ENCODE assay signal across 20 cellular contexts in genomic region chr4:130288576-130288975, GRCh38.
DNase-seq lines count a peak whose midpoint lies in the region; ATAC-seq and TF ChIP-seq lines count a peak whose summit lies in the region.
"Had no signal": no experiment of that assay in that cellular context is flagged by ENCODE, and none has a peak within 500 bp of the region (broad histone marks: within the 10 kb centered on the region; RNA-seq: fewer than 3 reads in every experiment).

No MANE protein-coding gene starts in this region.

- CTCF ChIA-PET in A673 (lab: Charles Lee) = no interaction called here

- no peak overlapping the region for H3K23ac ChIP-seq in mesendoderm (ENCODE audit: low read length)

- H3K79me1 ChIP-seq in mesendoderm (ENCODE audit: low read length) = no peaks in the 10 kb centered on the region

- H3K36me3 ChIP-seq in A673 (ENCODE audit: insufficient read depth, low read length, poor library complexity, severe bottlenecking) (no peaks in the 10 kb centered on the region), mesendoderm (ENCODE audit: control insufficient read depth, insufficient read depth, low read length) (no peaks in the 10 kb centered on the region)

- no peak overlapping the region for H2BK15ac ChIP-seq in mesendoderm (replicated peaks; ENCODE audit: low read depth)

- no peak overlapping the region for H2BK120ac ChIP-seq in mesendoderm (ENCODE audit: low read depth, low read length)

- intact Hi-C loops in A673 (cut with micrococcal nuclease; ENCODE audit: unreplicated experiment) = no loop called here

- ATAC-seq in GM21529 (IDR thresholded peaks at IDR 0.05; ENCODE audit: unreplicated experiment) = no peak
- ATAC-seq: CD8-positive, alpha-beta T cell; Panc1 had no signal

- TF ChIP-seq CTCF in A673 (conservative IDR thresholded peaks at IDR 0.05; ENCODE audit: low read depth, low read length) (no peak), choroid plexus epithelial cell (conservative IDR thresholded peaks at IDR 0.05; ENCODE audit: low read depth, low read length) (no peak)

- no TSS peak for BruUV-seq in A673 (replicated peaks; lab: Mats Ljungman, UMichigan)

- H3K4me1 ChIP-seq in A673 (ENCODE audit: insufficient read depth, low read length, poor library complexity, severe bottlenecking) = peaks cover 11% of the 10 kb centered on the region
- H3K4me1 ChIP-seq in mesendoderm (ENCODE audit: control insufficient read depth, low read depth, low read length) = no peaks in the 10 kb centered on the region

- no peak overlapping the region for H2AK5ac ChIP-seq in mesendoderm (ENCODE audit: low read length)

- H3K27ac ChIP-seq in A673 (ENCODE audit: low read depth, low read length, poor library complexity, severe bottlenecking) (no peak overlapping the region), mesendoderm (ENCODE audit: low read depth, low read length) (no peak overlapping the region)
- H3K27ac ChIP-seq: 22Rv1 had no signal

- WGBS in mesendoderm (ENCODE audit: extremely low coverage, insufficient coverage, low lambda C conversion rate) = no CpG with 5 or more reads among the region's 1 CpG

- no peaks in the 10 kb centered on the region for H3K9me3 ChIP-seq in A673 (ENCODE audit: low read depth, low read length, poor library complexity, severe bottlenecking)
- H3K9me3 ChIP-seq: SK-N-SH had no signal

- H3K56ac ChIP-seq in mesendoderm (ENCODE audit: low read length) = no peak overlapping the region

- H3K4ac ChIP-seq in mesendoderm (ENCODE audit: low read depth, low read length) = no peak overlapping the region

- no peak overlapping the region for H4K5ac ChIP-seq in mesendoderm (ENCODE audit: low read length)

- no peak overlapping the region for H4K8ac ChIP-seq in mesendoderm (ENCODE audit: low read depth, low read length)

- H3K4me3 ChIP-seq in A673 (ENCODE audit: low read depth, low read length, poor library complexity, severe bottlenecking) (no peak overlapping the region), choroid plexus epithelial cell (ENCODE audit: low read depth, low read length) (no peak overlapping the region), mesendoderm (ENCODE audit: low read length) (no peak overlapping the region)

- POLR2A ChIA-PET in A673 (lab: Charles Lee; ENCODE audit: low non-redundant PET) = no interaction called here

- peak; percentile 2 for DNase-seq in DMS53 (lab: John Stamatoyannopoulos, UW)
- no peak for DNase-seq in DMS53 treated with DMSO at 0.1 percent for 48 hours (lab: John Stamatoyannopoulos, UW; ENCODE audit: unreplicated experiment)
- DNase-seq in A673 (ENCODE audit: low spot score) = peak; percentile 67
- DNase-seq in choroid plexus epithelial cell (ENCODE audit: low read depth) = peak; percentile 4
- peak; percentile 52 for DNase-seq in mesendoderm
- DNase-seq in pons (ENCODE audit: low spot score) = no peak
- no peak for DNase-seq in stimulated activated CD4-positive, alpha-beta T cell treated with anti-CD3 and anti-CD28 coated beads, Interleukin-2, amount 100 ng/mL, for 48 hours
- DNase-seq: C1 segment of cervical spinal cord; CD8-positive, alpha-beta T cell; EL; GF-D8; Kasumi-1; NCI-H187 treated with DMSO at 0.1 percent for 48 hours; NCI-H510A; NCI-H748 treated with DMSO at 0.1 percent for 48 hours; SIG-M5; SK-N-SH had no signal

- H3K27me3 ChIP-seq in A673 (replicated peaks; ENCODE audit: insufficient read depth, low read depth, low read length, poor library complexity) (no peaks in the 10 kb centered on the region), mesendoderm (ENCODE audit: insufficient read depth, low read length, poor library complexity) (no peaks in the 10 kb centered on the region)

- no peaks in the 10 kb centered on the region for H3K79me2 ChIP-seq in mesendoderm (ENCODE audit: control insufficient read depth, insufficient read depth, low read length)

- no peak overlapping the region for H3K9ac ChIP-seq in mesendoderm (ENCODE audit: low read length)
- H3K9ac ChIP-seq: SK-N-SH had no signal

- H3K4me2 ChIP-seq in mesendoderm (ENCODE audit: low read length) = no peak overlapping the region
- H3K4me2 ChIP-seq: SK-N-SH had no signal

- H2BK5ac ChIP-seq in mesendoderm (ENCODE audit: low read length) = no peak overlapping the region

- no peak overlapping the region for H3K18ac ChIP-seq in mesendoderm (ENCODE audit: low read length)

Comparison
In these comparisons a context has a peak if more than half of its experiments do, and no peak if none do; other contexts are left out.
1. DNase-seq: peak in DMS53 (single experiment), A673 (single experiment), choroid plexus epithelial cell (single experiment) and mesendoderm (single experiment); none in DMS53 treated with DMSO at 0.1 percent for 48 hours (single experiment), pons (single experiment) and stimulated activated CD4-positive, alpha-beta T cell treated with anti-CD3 and anti-CD28 coated beads, Interleukin-2, amount 100 ng/mL, for 48 hours (0 of 2).